Comparison of ENCODE assay signal across 14 cellular contexts in the genomic region with DNA sequence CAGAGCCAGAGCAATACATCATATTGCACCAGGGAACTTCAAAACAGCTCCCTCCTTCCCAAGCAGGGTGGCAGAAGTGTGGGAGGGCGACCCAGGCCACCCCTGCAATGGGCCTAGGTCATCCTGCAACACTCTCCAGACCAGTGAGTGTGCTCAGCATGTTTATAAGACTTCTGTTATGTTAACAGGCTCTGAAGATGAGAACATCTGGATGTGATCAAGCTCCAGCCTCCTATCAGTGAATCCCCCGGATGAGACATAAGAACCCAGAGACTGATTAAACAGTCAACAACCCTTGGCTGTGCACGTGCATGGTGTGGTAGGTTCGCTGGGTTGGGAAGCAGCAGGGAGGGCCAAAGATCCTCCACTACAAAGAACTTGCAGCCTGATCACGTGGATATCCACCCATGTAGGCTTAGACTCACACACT.
DNase-seq lines count a peak whose midpoint lies in the region; ATAC-seq and TF ChIP-seq lines count a peak whose summit lies in the region.
"Had no signal": no experiment of that assay in that cellular context is flagged by ENCODE, and none has a peak within 500 bp of the region (broad histone marks: within the 10 kb centered on the region; RNA-seq: fewer than 3 reads in every experiment).

No MANE protein-coding gene starts in this region.

- no peak for DNase-seq in Karpas-422
- DNase-seq in epithelial cell of prostate (ENCODE audit: low read depth, low spot score): no peak
- DNase-seq in T-cell: no peak
- DNase-seq in natural killer cell treated with Interleukin-12 subunit alpha and Interleukin-12 subunit beta and Interleukin-15 and Interleukin-18, amount 100 ng/mL, for 72 hours (ENCODE audit: low spot score): no peak
- DNase-seq: 8988T; activated CD8-positive, alpha-beta memory T cell treated with anti-CD3 and anti-CD28 coated beads for 24 hours; activated naive CD4-positive, alpha-beta T cell treated with anti-CD3 and anti-CD28 coated beads for 36 hours; hippocampal formation; NCI-H2029 had no signal

- TF ChIP-seq CTCF in nephron (IDR thresholded peaks at IDR 0.05; ENCODE audit: unreplicated experiment in 3 of 3): no peak

- H3K4me1 ChIP-seq in ACC112 (ENCODE audit: control insufficient read depth, insufficient read depth, low read length, unreplicated experiment): peaks cover 55% of the 10 kb centered on the region
- peaks cover 86% of the 10 kb centered on the region for H3K4me1 ChIP-seq in Karpas-422 (ENCODE audit: low read length)

- H3K4me2 ChIP-seq in Karpas-422 (ENCODE audit: low read depth, low read length, poor library complexity, severe bottlenecking): peak overlapping the region; percentile 57

- ATAC-seq in HG02642 (IDR thresholded peaks at IDR 0.05; ENCODE audit: poor library complexity, unreplicated experiment) (no peak), T-cell (replicated peaks in 1 of 4) (no peak), HG03439 (IDR thresholded peaks at IDR 0.05; ENCODE audit: unreplicated experiment) (no peak)
- no peak for ATAC-seq in natural killer cell treated with Interleukin-12 subunit alpha and Interleukin-12 subunit beta and Interleukin-15 and Interleukin-18, amount 100 ng/mL, for 72 hours
- ATAC-seq: K562 had no signal

- no peaks in the 10 kb centered on the region for H3K9me2 ChIP-seq in Karpas-422 (replicated peaks; ENCODE audit: insufficient read depth, low read length)

- no peaks in the 10 kb centered on the region; the same call in 1 of the 2 replicates for H3K36me3 ChIP-seq in ACC112 (ENCODE audit: insufficient read depth, low read length)
- H3K36me3 ChIP-seq in Karpas-422 (ENCODE audit: insufficient read depth, low read length): no peaks in the 10 kb centered on the region

- H3K27ac Mint-ChIP-seq in nephron (peak overlapping the region; percentile 85 to 91 (median 87)), T-cell (no peak overlapping the region)
- no peak overlapping the region for H3K27ac Mint-ChIP-seq in natural killer cell treated with Interleukin-12 subunit alpha and Interleukin-12 subunit beta and Interleukin-15 and Interleukin-18, amount 100 ng/mL, for 72 hours
- H3K27ac Mint-ChIP-seq: activated naive CD4-positive, alpha-beta T cell treated with anti-CD3 and anti-CD28 coated beads for 36 hours had no signal

- H4K20me1 ChIP-seq in Karpas-422 (ENCODE audit: insufficient read depth, low read depth, low read length): no peaks in the 10 kb centered on the region

- POLR2A ChIA-PET in T-cell (lab: Charles Lee): no interaction called here

- H3K27me3 ChIP-seq in ACC112 (ENCODE audit: insufficient read depth, low read length) (no peaks in the 10 kb centered on the region), Karpas-422 (ENCODE audit: low read length) (no peaks in the 10 kb centered on the region)

- H2AFZ ChIP-seq in ACC112 (ENCODE audit: low read length, unreplicated experiment) (no peak overlapping the region), Karpas-422 (ENCODE audit: low read length) (peak overlapping the region; percentile 52; the same call in 1 of the 2 replicates)

- no peaks in the 10 kb centered on the region for H3K9me3 Mint-ChIP-seq in nephron
- no peaks in the 10 kb centered on the region for H3K9me3 Mint-ChIP-seq in T-cell
- no peaks in the 10 kb centered on the region for H3K9me3 Mint-ChIP-seq in natural killer cell treated with Interleukin-12 subunit alpha and Interleukin-12 subunit beta and Interleukin-15 and Interleukin-18, amount 100 ng/mL, for 72 hours
- H3K9me3 Mint-ChIP-seq: activated naive CD4-positive, alpha-beta T cell treated with anti-CD3 and anti-CD28 coated beads for 36 hours had no signal

- H3K4me3 ChIP-seq in ACC112 (ENCODE audit: low read depth, low read length): no peak overlapping the region
- no peak overlapping the region for H3K4me3 ChIP-seq in Karpas-422 (ENCODE audit: low read length)
- H3K4me3 ChIP-seq: K562 had no signal

- H3K27ac ChIP-seq in ACC112 (ENCODE audit: low read depth, low read length) (peak overlapping the region; percentile 71), Karpas-422 (ENCODE audit: low read length) (peak overlapping the region; percentile 83), epithelial cell of prostate (peak overlapping the region; percentile 99)

- H3K4me1 Mint-ChIP-seq in nephron (peaks cover 50% of the 10 kb centered on the region), T-cell (peaks cover 4 to 10% (median 6%) of the 10 kb centered on the region in 3 donors)
- H3K4me1 Mint-ChIP-seq in natural killer cell treated with Interleukin-12 subunit alpha and Interleukin-12 subunit beta and Interleukin-15 and Interleukin-18, amount 100 ng/mL, for 72 hours (ENCODE audit: low read depth in 2 of 2): no peaks in the 10 kb centered on the region

- CTCF ChIA-PET in T-cell (lab: Charles Lee): interaction anchor here in 1 of 2 donors (0.6 to 2.3 kb wide), 4 partner anchors 296 to 854 kb away, joined by 3 to 9 read pairs (median 6); no protein-coding TSS in a partner anchor

- H3K4me3 Mint-ChIP-seq in nephron: no peak overlapping the region
- no peak overlapping the region for H3K4me3 Mint-ChIP-seq in T-cell
- no peak overlapping the region for H3K4me3 Mint-ChIP-seq in natural killer cell treated with Interleukin-12 subunit alpha and Interleukin-12 subunit beta and Interleukin-15 and Interleukin-18, amount 100 ng/mL, for 72 hours
- H3K4me3 Mint-ChIP-seq: activated naive CD4-positive, alpha-beta T cell treated with anti-CD3 and anti-CD28 coated beads for 36 hours had no signal

- H3K36me3 Mint-ChIP-seq in nephron (ENCODE audit: low read depth) (no peaks in the 10 kb centered on the region), T-cell (peaks cover 19% of the 10 kb centered on the region)
- no peaks in the 10 kb centered on the region for H3K36me3 Mint-ChIP-seq in natural killer cell treated with Interleukin-12 subunit alpha and Interleukin-12 subunit beta and Interleukin-15 and Interleukin-18, amount 100 ng/mL, for 72 hours

- no peaks in the 10 kb centered on the region for H3K9me3 ChIP-seq in Karpas-422 (ENCODE audit: low read length)

- H3K79me2 ChIP-seq in ACC112 (ENCODE audit: control insufficient read depth, insufficient read depth, low read length, unreplicated experiment) (no peaks in the 10 kb centered on the region), Karpas-422 (ENCODE audit: low read length) (no peaks in the 10 kb centered on the region)

- H3K9ac ChIP-seq in Karpas-422 (ENCODE audit: low read length): peak overlapping the region; percentile 47; the same call in 1 of the 2 replicates

- no peaks in the 10 kb centered on the region for H3K27me3 Mint-ChIP-seq in nephron (ENCODE audit: low read depth)
- no peaks in the 10 kb centered on the region for H3K27me3 Mint-ChIP-seq in T-cell
- H3K27me3 Mint-ChIP-seq in natural killer cell treated with Interleukin-12 subunit alpha and Interleukin-12 subunit beta and Interleukin-15 and Interleukin-18, amount 100 ng/mL, for 72 hours: peaks cover 5 to 10% of the 10 kb centered on the region in 2 donors

Comparison
In these comparisons a context has a peak if more than half of its experiments do, and no peak if none do; other contexts are left out.
1. H3K27ac Mint-ChIP-seq: peak in nephron (3 of 3); none in T-cell (0 of 2) and natural killer cell treated with Interleukin-12 subunit alpha and Interleukin-12 subunit beta and Interleukin-15 and Interleukin-18, amount 100 ng/mL, for 72 hours (0 of 2).
2. Peak in every context shown above with its lines, with median percentiles within 50 percentile points of each other: H3K27ac ChIP-seq.